15 cellular contexts compared by ENCODE assay signal in genomic region chr2:121382744-121383143, GRCh38.
DNase-seq lines count a peak whose midpoint lies in the region; TF ChIP-seq lines count a peak whose summit lies in the region.
"Had no signal": no experiment of that assay in that cellular context is flagged by ENCODE, and none has a peak within 500 bp of the region (broad histone marks: within the 10 kb centered on the region; RNA-seq: fewer than 3 reads in every experiment).

No MANE protein-coding gene starts in this region.

- H3K27me3 ChIP-seq in mammary epithelial cell (ENCODE audit: insufficient read depth, low read length): no peaks in the 10 kb centered on the region
- H3K27me3 ChIP-seq in esophagus muscularis mucosa: no peaks in the 10 kb centered on the region
- H3K27me3 ChIP-seq: left lung had no signal

- H3K4me3 Mint-ChIP-seq in MCF 10A (ENCODE audit: unreplicated experiment): no peak overlapping the region
- H3K4me3 Mint-ChIP-seq: activated naive CD4-positive, alpha-beta T cell treated with anti-CD3 and anti-CD28 coated beads, Interleukin-2, amount 10 ng/mL, durations not matched to agents 7 days and 5 days had no signal

- no peak overlapping the region for H3K4me2 ChIP-seq in mammary epithelial cell (ENCODE audit: insufficient read depth, low read depth, low read length)
- H3K4me2 ChIP-seq: KMS-11 had no signal

- H3K79me2 ChIP-seq in mammary epithelial cell (ENCODE audit: insufficient read depth, low read length): peaks cover 4% of the 10 kb centered on the region

- no peaks in the 10 kb centered on the region for H3K9me3 ChIP-seq in mammary epithelial cell (replicated peaks; ENCODE audit: insufficient read depth, low read length)
- no peaks in the 10 kb centered on the region for H3K9me3 ChIP-seq in esophagus muscularis mucosa
- H3K9me3 ChIP-seq: left lung had no signal

- TF ChIP-seq CTCF in mammary epithelial cell (conservative IDR thresholded peaks at IDR 0.05 in 1 of 2, IDR thresholded peaks at IDR 0.05 in 1 of 2; ENCODE audit: extremely low read depth in 1 of 2, insufficient read depth in 1 of 2, low read depth in 1 of 2, low read length in 2 of 2): peak; percentile 6 to 8
- TF ChIP-seq CTCF in MCF 10A (IDR thresholded peaks at IDR 0.05; ENCODE audit: unreplicated experiment): no peak
- peak; percentile 30 for TF ChIP-seq CTCF in fibroblast of the aortic adventitia (IDR thresholded peaks at IDR 0.05; ENCODE audit: insufficient read depth, low read length)
- TF ChIP-seq CTCF in GM10266 (IDR thresholded peaks at IDR 0.05; ENCODE audit: control insufficient read depth, insufficient read depth, low read depth, missing control alignments): no peak
- no peak for TF ChIP-seq CTCF in esophagus muscularis mucosa (IDR thresholded peaks at IDR 0.05)

- no peaks in the 10 kb centered on the region for H4K20me1 ChIP-seq in mammary epithelial cell (ENCODE audit: insufficient read depth, low read length)

- DNase-seq in mammary epithelial cell (no peak), MCF 10A (ENCODE audit: unreplicated experiment) (no peak), RKO (ENCODE audit: low spot score) (peak; percentile 5), fibroblast of the aortic adventitia (ENCODE audit: low read depth) (no peak), superior temporal gyrus (ENCODE audit: extremely low spot score) (peak; percentile 71), NCI-H2227 treated with DMSO at 0.1 percent for 48 hours (lab: John Stamatoyannopoulos, UW) (no peak), GM10266 (ENCODE audit: extremely low spot score) (no peak), esophagus muscularis mucosa (ENCODE audit: extremely low spot score) (no peak)
- DNase-seq: activated naive CD4-positive, alpha-beta T cell treated with anti-CD3 and anti-CD28 coated beads, Interleukin-2, amount 10 ng/mL, durations not matched to agents 7 days and 5 days; foreskin melanocyte; left lung; NCI-H2081 treated with DMSO at 0.1 percent for 48 hours; stimulated activated CD4-positive, alpha-beta T cell treated with anti-CD3 and anti-CD28 coated beads, Interleukin-12 subunit alpha, Interleukin-12 subunit beta, amount 100 ng/mL, for 4 hours; T-helper 2 cell had no signal

- in situ Hi-C loops in mammary epithelial cell (cut with MboI; ENCODE audit: low sequenced_read_pairs in 2 of 2): no loop called here

- BruUV-seq in mammary epithelial cell (replicated peaks; lab: Mats Ljungman, UMichigan): no TSS peak
- no TSS peak for BruUV-seq in MCF 10A (replicated peaks; lab: Mats Ljungman, UMichigan)

- peaks cover 88% of the 10 kb centered on the region for H3K36me3 Mint-ChIP-seq in MCF 10A (ENCODE audit: insufficient read depth, unreplicated experiment)

- intact Hi-C loops in mammary epithelial cell (cut with micrococcal nuclease) (no loop called here), MCF 10A (cut with micrococcal nuclease) (no loop called here), esophagus muscularis mucosa (cut with DNase I) (no loop called here)

- 97% methylated on average over 4 of the region's 4 CpGs for WGBS in mammary epithelial cell (ENCODE audit: low coverage, missing lambda C conversion rate)
- 83% methylated on average over 4 of the region's 4 CpGs for WGBS in esophagus muscularis mucosa

- H3K4me1 ChIP-seq in mammary epithelial cell (ENCODE audit: insufficient read depth, low read length): peaks cover 21% of the 10 kb centered on the region
- no peaks in the 10 kb centered on the region for H3K4me1 ChIP-seq in esophagus muscularis mucosa
- H3K4me1 ChIP-seq: left lung had no signal

- CTCF ChIA-PET in mammary epithelial cell (lab: Charles Lee; ENCODE audit: low non-redundant PET): interaction anchor here (0.7 kb wide), 1 partner anchor 288 kb away, joined by 3 read pairs; no protein-coding TSS in a partner anchor
- CTCF ChIA-PET in MCF 10A (lab: Yijun Ruan, JAX): interaction anchor here (0.6 to 2.1 kb wide), 3 partner anchors 10 to 297 kb away, joined by 3 to 5 read pairs (median 4); no protein-coding TSS in a partner anchor

- no peak overlapping the region for H3K27ac Mint-ChIP-seq in MCF 10A (ENCODE audit: low read depth, unreplicated experiment)
- H3K27ac Mint-ChIP-seq: activated naive CD4-positive, alpha-beta T cell treated with anti-CD3 and anti-CD28 coated beads, Interleukin-2, amount 10 ng/mL, durations not matched to agents 7 days and 5 days had no signal

- POLR2A ChIA-PET in MCF 10A (lab: Yijun Ruan, JAX): no interaction called here

- TF ChIP-seq POLR2A in esophagus muscularis mucosa (IDR thresholded peaks at IDR 0.05; ENCODE audit: low read depth): no peak

- H3K36me3 ChIP-seq in mammary epithelial cell (ENCODE audit: insufficient read depth, low read length): peaks cover 52% of the 10 kb centered on the region
- peaks cover 59 to 95% (median 80%) of the 10 kb centered on the region in 4 donors for H3K36me3 ChIP-seq in esophagus muscularis mucosa

- no peak overlapping the region for H3K4me3 ChIP-seq in mammary epithelial cell (replicated peaks in 1 of 3; ENCODE audit: insufficient read depth in 1 of 3, low read depth in 2 of 3, low read length in 3 of 3)
- H3K4me3 ChIP-seq in fibroblast of the aortic adventitia (ENCODE audit: low read depth, low read length): no peak overlapping the region
- H3K4me3 ChIP-seq in esophagus muscularis mucosa: no peak overlapping the region
- H3K4me3 ChIP-seq: left lung had no signal

- H3K9ac ChIP-seq in mammary epithelial cell (ENCODE audit: insufficient read depth, low read length): no peak overlapping the region
- H3K9ac ChIP-seq: KMS-11 had no signal

- no peak for TF ChIP-seq EP300 in esophagus muscularis mucosa (IDR thresholded peaks at IDR 0.05)

- no peak overlapping the region for H2AFZ ChIP-seq in mammary epithelial cell (ENCODE audit: low read depth, low read length)

- no peaks in the 10 kb centered on the region for H3K9me3 Mint-ChIP-seq in MCF 10A (ENCODE audit: unreplicated experiment)
- H3K9me3 Mint-ChIP-seq: activated naive CD4-positive, alpha-beta T cell treated with anti-CD3 and anti-CD28 coated beads, Interleukin-2, amount 10 ng/mL, durations not matched to agents 7 days and 5 days had no signal

- H3K27ac ChIP-seq in mammary epithelial cell (ENCODE audit: insufficient read depth, low read depth, low read length) (no peak overlapping the region), esophagus muscularis mucosa (replicated peaks in 1 of 4) (no peak overlapping the region)
- H3K27ac ChIP-seq: KMS-11, left lung had no signal

- peaks cover 22% of the 10 kb centered on the region for H3K4me1 Mint-ChIP-seq in MCF 10A (ENCODE audit: insufficient read depth, unreplicated experiment)
- H3K4me1 Mint-ChIP-seq: activated naive CD4-positive, alpha-beta T cell treated with anti-CD3 and anti-CD28 coated beads, Interleukin-2, amount 10 ng/mL, durations not matched to agents 7 days and 5 days had no signal

- H3K27me3 Mint-ChIP-seq in MCF 10A (ENCODE audit: insufficient read depth, unreplicated experiment): no peaks in the 10 kb centered on the region
- H3K27me3 Mint-ChIP-seq: activated naive CD4-positive, alpha-beta T cell treated with anti-CD3 and anti-CD28 coated beads, Interleukin-2, amount 10 ng/mL, durations not matched to agents 7 days and 5 days had no signal

- dilution Hi-C loops in mammary epithelial cell (cut with HindIII; ENCODE audit: low sequenced_read_pairs): no loop called here

Comparison
In these comparisons a context has a peak if more than half of its experiments do, and no peak if none do; other contexts are left out.
1. CTCF ChIP-seq: peak in mammary epithelial cell (2 of 2) and fibroblast of the aortic adventitia (single experiment); none in MCF 10A (single experiment), GM10266 (single experiment) and esophagus muscularis mucosa (0 of 3).
2. DNase-seq: peak in RKO (single experiment) and superior temporal gyrus (single experiment); none in mammary epithelial cell (single experiment), MCF 10A (single experiment), fibroblast of the aortic adventitia (single experiment), NCI-H2227 treated with DMSO at 0.1 percent for 48 hours (single experiment), GM10266 (single experiment) and esophagus muscularis mucosa (single experiment).